In genomic region chr7:139004321-139005075, GRCh38 we compare ENCODE assay signal across 23 cellular contexts. TPM values are rescaled to one million over a fixed set of nuclear protein-coding genes. Genes with fewer than 3 reads are reported as not detected.
"Had no signal": no experiment of that assay in that cellular context is flagged by ENCODE, and none has a peak within 500 bp of the region (broad histone marks: within the 10 kb centered on the region; RNA-seq: fewer than 3 reads in every experiment).

No MANE protein-coding gene starts in this region.

- H3K27me3 Mint-ChIP-seq: activated naive CD8-positive, alpha-beta T cell treated with anti-CD3 and anti-CD28 coated beads, Interleukin-2, amount 50 U/mL, for 24 hours had no signal

- DNase-seq: activated B cell treated with CpG ODN at 0.5 μM for 24 hours; activated CD4-positive, alpha-beta T cell treated with anti-CD3 and anti-CD28 coated beads for 4 hours; activated CD4-positive, alpha-beta T cell treated with anti-CD3 and anti-CD28 coated beads, Interleukin-2, amount 50 U/mL, for 48 hours; activated gamma-delta T cell; activated naive CD4-positive, alpha-beta T cell treated with anti-CD3 and anti-CD28 coated beads, Interleukin-2, amount 50 U/mL, for 16 hours; activated naive CD8-positive, alpha-beta T cell treated with anti-CD3 and anti-CD28 coated beads, Interleukin-2, amount 50 U/mL, for 24 hours; anterior cingulate cortex; body of pancreas; foreskin keratinocyte; lower lobe of right lung; occipital lobe; posterior cingulate gyrus; right lobe of liver; stimulated activated CD4-positive, alpha-beta T cell treated with anti-CD3 and anti-CD28 coated beads, Interleukin-1b, Interleukin-23, amount 100 ng/mL, for 48 hours; substantia nigra; T1000; thyroid gland had no signal

- H3K4me3 Mint-ChIP-seq: activated B cell treated with CpG ODN at 0.5 μM for 24 hours; activated naive CD8-positive, alpha-beta T cell treated with anti-CD3 and anti-CD28 coated beads, Interleukin-2, amount 50 U/mL, for 24 hours; activated T-helper 1 cell treated with anti-CD3 and anti-CD28 coated beads, Interleukin-12 subunit alpha, Interleukin-12 subunit beta, Interleukin-2, Interleukin-4 antibody, amounts not matched to agents 30 ng/mL and 10 ng/mL and 1 ng/mL, durations not matched to agents 14 hours and 24 hours and 36 hours; naive thymus-derived CD4-positive, alpha-beta T cell; neural crest cell; stimulated activated naive CD8-positive, alpha-beta T cell treated with anti-CD3 and anti-CD28 coated beads, Interleukin-15, Interleukin-2, amounts not matched to agents 100 ng/mL and 50 ng/mL, for 24 hours had no signal

- ATAC-seq: activated naive CD8-positive, alpha-beta T cell treated with anti-CD3 and anti-CD28 coated beads, Interleukin-2, amount 50 U/mL, for 24 hours; body of pancreas; foreskin keratinocyte; lower lobe of right lung; naive thymus-derived CD4-positive, alpha-beta T cell; right lobe of liver had no signal

- H3K27me3 ChIP-seq: body of pancreas, cardiac muscle cell, right lobe of liver, thyroid gland had no signal

- H3K36me3 ChIP-seq: cardiac muscle cell, lower lobe of right lung, right lobe of liver, thyroid gland had no signal

- H3K4me1 Mint-ChIP-seq: activated B cell treated with CpG ODN at 0.5 μM for 24 hours, neural crest cell had no signal

- H3K9me3 ChIP-seq: body of pancreas, right lobe of liver, thyroid gland had no signal

- H3K4me1 ChIP-seq: body of pancreas, foreskin keratinocyte, lower lobe of right lung, right lobe of liver, thyroid gland had no signal

- H3K27ac ChIP-seq: body of pancreas, cardiac muscle cell, foreskin keratinocyte, lower lobe of right lung, right lobe of liver, skin epidermis, thyroid gland had no signal

- H3K27ac Mint-ChIP-seq: activated B cell treated with CpG ODN at 0.5 μM for 24 hours; activated naive CD8-positive, alpha-beta T cell treated with anti-CD3 and anti-CD28 coated beads, Interleukin-2, amount 50 U/mL, for 24 hours; activated T-helper 1 cell treated with anti-CD3 and anti-CD28 coated beads, Interleukin-12 subunit alpha, Interleukin-12 subunit beta, Interleukin-2, Interleukin-4 antibody, amounts not matched to agents 30 ng/mL and 10 ng/mL and 1 ng/mL, durations not matched to agents 14 hours and 24 hours and 36 hours; naive thymus-derived CD4-positive, alpha-beta T cell; stimulated activated naive CD8-positive, alpha-beta T cell treated with anti-CD3 and anti-CD28 coated beads, Interleukin-15, Interleukin-2, amounts not matched to agents 100 ng/mL and 50 ng/mL, for 24 hours had no signal

- H3K4me3 ChIP-seq: body of pancreas, cardiac muscle cell, lower lobe of right lung, right lobe of liver, skin epidermis, thyroid gland had no signal

RNA-seq across cellular contexts. Expression of gene KIAA1549, which starts 23.3 kb away (rescaled TPM):
- polyA plus RNA-seq: naive thymus-derived CD4-positive, alpha-beta T cell had no signal
